ENCODE assay signal across 8 cellular contexts in genomic region chr4:38730830-38731646, GRCh38.
DNase-seq lines count a peak whose midpoint lies in the region; ATAC-seq, FAIRE-seq and TF ChIP-seq lines count a peak whose summit lies in the region.

No MANE protein-coding gene starts in this region.

- peak; percentile 96 for TF ChIP-seq CTCF in VCaP (conservative IDR thresholded peaks at IDR 0.05)

- peak; percentile 49 for FAIRE-seq in islet of Langerhans (lab: Jason Lieb, UNC)

- peak; percentile 89 for ATAC-seq in HG02798 (IDR thresholded peaks at IDR 0.05; ENCODE audit: poor library complexity, unreplicated experiment)

- H3K27ac ChIP-seq in VCaP, result no peak overlapping the region; the same call in 1 of the 2 replicates

- DNase-seq in SHP77 (lab: John Stamatoyannopoulos, UW) (peak; percentile 32 to 34), SHP77 treated with DMSO at 0.1 percent for 48 hours (lab: John Stamatoyannopoulos, UW) (no peak), NCI-H146 (lab: John Stamatoyannopoulos, UW) (peak; percentile 52), brain pericyte (ENCODE audit: low read depth, low spot score) (peak; percentile 68)
- DNase-seq in stimulated activated CD4-positive, alpha-beta T cell treated with anti-CD3 and anti-CD28 coated beads, Interleukin-1b, Interleukin-23, amount 100 ng/mL, for 24 hours (ENCODE audit: low read depth in 4 of 4, low spot score in 1 of 4), result peak; percentile 69 to 81 (median 73)
